ENCODE assay signal across 24 cellular contexts in genomic region chr5:96716716-96717115, GRCh38. TPM values are rescaled to one million over a fixed set of nuclear protein-coding genes. Genes with fewer than 3 reads are reported as not detected.
A peak's percentile ranks its signal among the peaks of the same experiment; 100 is the strongest.
DNase-seq lines count a peak whose midpoint lies in the region; ATAC-seq and TF ChIP-seq lines count a peak whose summit lies in the region.
"Had no signal": no experiment of that assay in that cellular context is flagged by ENCODE, and none has a peak within 500 bp of the region (broad histone marks: within the 10 kb centered on the region; RNA-seq: fewer than 3 reads in every experiment).

No MANE protein-coding gene starts in this region.

- no peaks in the 10 kb centered on the region for H3K27me3 ChIP-seq in breast epithelium
- H3K27me3 ChIP-seq in stomach smooth muscle (ENCODE audit: control insufficient read depth in 1 of 2, insufficient read depth in 2 of 2, low read length in 2 of 2) = no peaks in the 10 kb centered on the region
- H3K27me3 ChIP-seq in CD4-positive, alpha-beta T cell (ENCODE audit: control insufficient read depth, insufficient read depth, low read length) = no peaks in the 10 kb centered on the region
- H3K27me3 ChIP-seq: BE2C, hepatocyte, MG63, stomach had no signal

- no peak for TF ChIP-seq POLR2A in breast epithelium (IDR thresholded peaks at IDR 0.05)

- no peaks in the 10 kb centered on the region for H3K27me3 Mint-ChIP-seq in MCF 10A (ENCODE audit: insufficient read depth, unreplicated experiment)
- no peaks in the 10 kb centered on the region for H3K27me3 Mint-ChIP-seq in activated CD8-positive, alpha-beta T cell treated with anti-CD3 and anti-CD28 coated beads for 36 hours
- no peaks in the 10 kb centered on the region for H3K27me3 Mint-ChIP-seq in CD4-positive, alpha-beta T cell
- H3K27me3 Mint-ChIP-seq: activated naive CD4-positive, alpha-beta T cell treated with anti-CD3 and anti-CD28 coated beads, Interleukin-2, amount 10 ng/mL, durations not matched to agents 7 days and 5 days; type B pancreatic cell had no signal

- H3K36me3 ChIP-seq in breast epithelium (no peaks in the 10 kb centered on the region), stomach smooth muscle (ENCODE audit: control insufficient read depth in 2 of 2, insufficient read depth in 2 of 2, low read length in 2 of 2) (no peaks in the 10 kb centered on the region)
- H3K36me3 ChIP-seq: BE2C, HAP-1, stomach had no signal

- intact Hi-C loops in MCF 10A (cut with micrococcal nuclease) (no loop called here), breast epithelium (cut with DNase I; ENCODE audit: low total_unique reads) (no loop called here)
- intact Hi-C loops in activated CD8-positive, alpha-beta T cell treated with anti-CD3 and anti-CD28 coated beads for 36 hours (cut with micrococcal nuclease) = no loop called here
- intact Hi-C loops in CD4-positive, alpha-beta T cell (cut with DNase I, micrococcal nuclease) = loop anchor here in 1 of 2 experiments (5.0 kb wide), 1 partner anchor 54 kb away; the partner anchor contains the start of gene CAST

- no peaks in the 10 kb centered on the region for H3K9me3 ChIP-seq in breast epithelium
- no peaks in the 10 kb centered on the region for H3K9me3 ChIP-seq in stomach smooth muscle (ENCODE audit: control insufficient read depth in 2 of 2, low read length in 2 of 2)
- no peaks in the 10 kb centered on the region for H3K9me3 ChIP-seq in CD4-positive, alpha-beta T cell (ENCODE audit: control insufficient read depth, low read length)
- H3K9me3 ChIP-seq: A549, BE2C, HAP-1, MG63, stomach had no signal

- H3K27ac ChIP-seq in breast epithelium = peak overlapping the region in 1 of 2 donors; percentile 92
- H3K27ac ChIP-seq in epithelial cell of prostate = peak overlapping the region; percentile 92
- H3K27ac ChIP-seq in stomach smooth muscle (ENCODE audit: low read length) = peak overlapping the region; percentile 2
- H3K27ac ChIP-seq in CD4-positive, alpha-beta T cell (ENCODE audit: low read depth, low read length) = no peak overlapping the region
- H3K27ac ChIP-seq: A549 had no signal

- no peak overlapping the region for H3K4me3 Mint-ChIP-seq in MCF 10A (ENCODE audit: unreplicated experiment)
- H3K4me3 Mint-ChIP-seq in activated CD8-positive, alpha-beta T cell treated with anti-CD3 and anti-CD28 coated beads for 36 hours = no peak overlapping the region
- no peak overlapping the region for H3K4me3 Mint-ChIP-seq in CD4-positive, alpha-beta T cell
- H3K4me3 Mint-ChIP-seq: activated naive CD4-positive, alpha-beta T cell treated with anti-CD3 and anti-CD28 coated beads, Interleukin-2, amount 10 ng/mL, durations not matched to agents 7 days and 5 days; type B pancreatic cell had no signal

- H3K9me3 Mint-ChIP-seq in MCF 10A (ENCODE audit: unreplicated experiment) = no peaks in the 10 kb centered on the region
- H3K9me3 Mint-ChIP-seq in activated CD8-positive, alpha-beta T cell treated with anti-CD3 and anti-CD28 coated beads for 36 hours = no peaks in the 10 kb centered on the region
- no peaks in the 10 kb centered on the region for H3K9me3 Mint-ChIP-seq in CD4-positive, alpha-beta T cell
- H3K9me3 Mint-ChIP-seq: activated naive CD4-positive, alpha-beta T cell treated with anti-CD3 and anti-CD28 coated beads, Interleukin-2, amount 10 ng/mL, durations not matched to agents 7 days and 5 days; type B pancreatic cell had no signal

- no TSS peak for BruUV-seq in MCF 10A (replicated peaks; lab: Mats Ljungman, UMichigan)

- H3K36me3 Mint-ChIP-seq in MCF 10A (ENCODE audit: insufficient read depth, unreplicated experiment) = peaks cover 9% of the 10 kb centered on the region
- peaks cover 9% of the 10 kb centered on the region for H3K36me3 Mint-ChIP-seq in activated CD8-positive, alpha-beta T cell treated with anti-CD3 and anti-CD28 coated beads for 36 hours (ENCODE audit: low read depth)
- peaks cover 26% of the 10 kb centered on the region for H3K36me3 Mint-ChIP-seq in CD4-positive, alpha-beta T cell (ENCODE audit: low read depth)

- CTCF ChIA-PET in MCF 10A (lab: Yijun Ruan, JAX) = interaction anchor here (1.1 to 2.1 kb wide), 4 partner anchors 15 to 102 kb away, joined by 3 to 5 read pairs (median 4); no protein-coding TSS in a partner anchor
- CTCF ChIA-PET in activated CD8-positive, alpha-beta T cell treated with anti-CD3 and anti-CD28 coated beads for 36 hours (lab: Charles Lee) = interaction anchor here (0.9 to 1.6 kb wide), 2 partner anchors 29 to 115 kb away, joined by 3 read pairs; no protein-coding TSS in a partner anchor
- CTCF ChIA-PET in CD4-positive, alpha-beta T cell (lab: Charles Lee) = no interaction called here

- peak overlapping the region; percentile 80 for H3K27ac Mint-ChIP-seq in MCF 10A (ENCODE audit: low read depth, unreplicated experiment)
- no peak overlapping the region for H3K27ac Mint-ChIP-seq in activated CD8-positive, alpha-beta T cell treated with anti-CD3 and anti-CD28 coated beads for 36 hours
- no peak overlapping the region for H3K27ac Mint-ChIP-seq in CD4-positive, alpha-beta T cell
- H3K27ac Mint-ChIP-seq: type B pancreatic cell had no signal

- DNase-seq in MCF 10A (ENCODE audit: unreplicated experiment) (no peak), breast epithelium (ENCODE audit: low spot score in 2 of 2) (no peak), NCI-H146 (lab: John Stamatoyannopoulos, UW) (peak; percentile 78), epithelial cell of prostate (ENCODE audit: low read depth, low spot score) (no peak)
- DNase-seq in activated CD4-positive, CD25-positive, alpha-beta regulatory T cell (lab: John Stamatoyannopoulos, UW) = no peak
- no peak for DNase-seq in activated CD8-positive, alpha-beta T cell treated with anti-CD3 and anti-CD28 coated beads for 36 hours
- no peak for DNase-seq in CD4-positive, alpha-beta T cell
- DNase-seq: activated naive CD4-positive, alpha-beta T cell treated with anti-CD3 and anti-CD28 coated beads, Interleukin-2, amount 10 ng/mL, durations not matched to agents 7 days and 5 days; activated T-cell treated with anti-CD3 and anti-CD28 coated beads, Interleukin-2, amount 50 U/mL, for 48 hours; aorta; BE2C; caudate nucleus; GF-D8; MG63; NCI-H1694; NCI-H774; SHP77 treated with DMSO at 0.1 percent for 48 hours; stomach; SW 1271 had no signal

- peaks cover 50% of the 10 kb centered on the region for H3K4me1 Mint-ChIP-seq in MCF 10A (ENCODE audit: insufficient read depth, unreplicated experiment)
- H3K4me1 Mint-ChIP-seq in activated CD8-positive, alpha-beta T cell treated with anti-CD3 and anti-CD28 coated beads for 36 hours (ENCODE audit: low read depth) = peaks cover 23% of the 10 kb centered on the region
- H3K4me1 Mint-ChIP-seq in CD4-positive, alpha-beta T cell (ENCODE audit: low read depth) = peaks cover 78% of the 10 kb centered on the region

- POLR2A ChIA-PET in MCF 10A (lab: Yijun Ruan, JAX) = interaction anchor here (1.0 to 12.7 kb wide), 5 partner anchors 9 to 103 kb away, joined by 3 to 177 read pairs (median 6); partner anchors contain the start of gene CAST
- POLR2A ChIA-PET in activated CD8-positive, alpha-beta T cell treated with anti-CD3 and anti-CD28 coated beads for 36 hours (lab: Charles Lee) = no interaction called here
- POLR2A ChIA-PET in CD4-positive, alpha-beta T cell (lab: Charles Lee) = no interaction called here

- H3K4me3 ChIP-seq in breast epithelium (no peak overlapping the region), stomach smooth muscle (ENCODE audit: low read length in 2 of 2) (no peak overlapping the region)
- H3K4me3 ChIP-seq: A549, HAP-1, hepatocyte, MG63, stomach had no signal

- H3K9ac ChIP-seq in stomach smooth muscle (ENCODE audit: low read length in 2 of 2) = no peak overlapping the region

- no peak for TF ChIP-seq CTCF in MCF 10A (IDR thresholded peaks at IDR 0.05; ENCODE audit: unreplicated experiment)
- no peak for TF ChIP-seq CTCF in breast epithelium (IDR thresholded peaks at IDR 0.05)
- no peak for TF ChIP-seq CTCF in activated CD8-positive, alpha-beta T cell treated with anti-CD3 and anti-CD28 coated beads for 36 hours (IDR thresholded peaks at IDR 0.05)
- no peak for TF ChIP-seq CTCF in CD4-positive, alpha-beta T cell (IDR thresholded peaks at IDR 0.05)

- no peak for ATAC-seq in activated CD8-positive, alpha-beta T cell treated with anti-CD3 and anti-CD28 coated beads for 36 hours
- ATAC-seq in CD4-positive, alpha-beta T cell (ENCODE audit: poor library complexity) = no peak
- ATAC-seq: A549 had no signal

- H3K4me1 ChIP-seq in breast epithelium = peaks cover 4 to 20% of the 10 kb centered on the region in 2 donors
- H3K4me1 ChIP-seq in stomach smooth muscle (ENCODE audit: control insufficient read depth, insufficient read depth, low read length) = peaks cover 10% of the 10 kb centered on the region
- H3K4me1 ChIP-seq: BE2C had no signal

RNA-seq across cellular contexts. Expression of gene CAST, which starts 54.5 kb away (rescaled TPM):
- total RNA-seq in MCF 10A (2022) (351 and 393 TPM in 2 replicates), breast epithelium (100 to 1,000 TPM; 221 to 400 (median 287) TPM)
- total RNA-seq in activated CD8-positive, alpha-beta T cell treated with anti-CD3 and anti-CD28 coated beads for 36 hours = 100 to 1,000 TPM; 124 to 131 TPM
- total RNA-seq in CD4-positive, alpha-beta T cell = 100 to 1,000 TPM; 197 to 200 TPM
